Comparison of ENCODE assay signal across 13 cellular contexts in genomic region chr5:31193026-31193425, GRCh38. TPM values are rescaled to one million over a fixed set of nuclear protein-coding genes. Genes with fewer than 3 reads are reported as not detected.
DNase-seq lines count a peak whose midpoint lies in the region; ATAC-seq and TF ChIP-seq lines count a peak whose summit lies in the region.
"Had no signal": no experiment of that assay in that cellular context is flagged by ENCODE, and none has a peak within 500 bp of the region (broad histone marks: within the 10 kb centered on the region; RNA-seq: fewer than 3 reads in every experiment).

No MANE protein-coding gene starts in this region.

- CTCF ChIA-PET in PC-3 (lab: Charles Lee), result no interaction called here
- CTCF ChIA-PET in activated CD4-positive, alpha-beta T cell treated with anti-CD3 and anti-CD28 coated beads, Interleukin-2, amount 10 ng/mL, durations not matched to agents 7 days and 5 days (lab: Charles Lee), result no interaction called here

- intact Hi-C loops in PC-3 (cut with micrococcal nuclease), result loop anchor here (10.0 kb wide), 2 partner anchors 138 to 278 kb away; no protein-coding TSS in a partner anchor

- TF ChIP-seq CTCF in PC-3 (conservative IDR thresholded peaks at IDR 0.05; ENCODE audit: low read depth, low read length) (no peak), fibroblast of the aortic adventitia (IDR thresholded peaks at IDR 0.05; ENCODE audit: insufficient read depth, low read length) (no peak), osteocyte (IDR thresholded peaks at IDR 0.05) (no peak)

- no peaks in the 10 kb centered on the region for H3K79me2 ChIP-seq in PC-3 (ENCODE audit: low read length)

- no peaks in the 10 kb centered on the region for H3K9me2 ChIP-seq in PC-3 (replicated peaks; ENCODE audit: low read length)

- no peaks in the 10 kb centered on the region for H3K9me3 Mint-ChIP-seq in osteocyte (ENCODE audit: unreplicated experiment)
- H3K9me3 Mint-ChIP-seq in activated CD4-positive, alpha-beta T cell treated with anti-CD3 and anti-CD28 coated beads, Interleukin-2, amount 10 ng/mL, durations not matched to agents 7 days and 5 days, result no peaks in the 10 kb centered on the region
- H3K9me3 Mint-ChIP-seq: CD4-positive, alpha-beta T cell had no signal

- DNase-seq in PC-3 (no peak), fibroblast of the aortic adventitia (ENCODE audit: low read depth) (no peak), osteocyte (ENCODE audit: extremely low spot score, unreplicated experiment) (no peak), midbrain (lab: John Stamatoyannopoulos, UW) (no peak), NCI-H1105 treated with DMSO at 0.1 percent for 48 hours (lab: John Stamatoyannopoulos, UW) (no peak)
- no peak for DNase-seq in activated CD4-positive, alpha-beta T cell treated with anti-CD3 and anti-CD28 coated beads, Interleukin-2, amount 10 ng/mL, durations not matched to agents 7 days and 5 days
- DNase-seq: CD4-positive, alpha-beta T cell; foreskin keratinocyte; MM.1S; stimulated activated naive CD4-positive, alpha-beta T cell had no signal

- no peaks in the 10 kb centered on the region for H3F3A ChIP-seq in PC-3 (ENCODE audit: low read length, unreplicated experiment)

- H3K4me3 Mint-ChIP-seq in osteocyte (ENCODE audit: unreplicated experiment), result peak overlapping the region; percentile 95
- no peak overlapping the region for H3K4me3 Mint-ChIP-seq in activated CD4-positive, alpha-beta T cell treated with anti-CD3 and anti-CD28 coated beads, Interleukin-2, amount 10 ng/mL, durations not matched to agents 7 days and 5 days
- H3K4me3 Mint-ChIP-seq: CD4-positive, alpha-beta T cell had no signal

- H3K9ac ChIP-seq in ES-I3 (ENCODE audit: low read depth, low read length) (peak overlapping the region; percentile 62; the same call in 1 of the 2 replicates), PC-3 (ENCODE audit: low read length) (no peak overlapping the region)

- no peak for ATAC-seq in PC-3
- no peak for ATAC-seq in GM19452 (IDR thresholded peaks at IDR 0.05; ENCODE audit: unreplicated experiment)

- H4K20me1 ChIP-seq in PC-3 (ENCODE audit: low read length), result no peaks in the 10 kb centered on the region

- H3K4me1 ChIP-seq in ES-I3 (ENCODE audit: insufficient read depth, low read length) (peaks cover 14% of the 10 kb centered on the region), PC-3 (ENCODE audit: insufficient read depth, low read length) (peaks cover 15% of the 10 kb centered on the region)
- H3K4me1 ChIP-seq: foreskin keratinocyte had no signal

- no TSS peak for BruUV-seq in PC-3 (replicated peaks; lab: Mats Ljungman, UMichigan)

- H3K36me3 ChIP-seq in ES-I3 (ENCODE audit: insufficient read depth, low read length), result no peaks in the 10 kb centered on the region
- H3K36me3 ChIP-seq in PC-3 (ENCODE audit: low read depth, low read length), result no peaks in the 10 kb centered on the region

- H3K9me3 ChIP-seq in ES-I3 (ENCODE audit: control insufficient read depth, insufficient read depth, low read length), result no peaks in the 10 kb centered on the region
- no peaks in the 10 kb centered on the region for H3K9me3 ChIP-seq in PC-3 (ENCODE audit: low read length)

- H3K4me1 Mint-ChIP-seq in osteocyte (ENCODE audit: unreplicated experiment), result peaks cover 30% of the 10 kb centered on the region
- H3K4me1 Mint-ChIP-seq in activated CD4-positive, alpha-beta T cell treated with anti-CD3 and anti-CD28 coated beads, Interleukin-2, amount 10 ng/mL, durations not matched to agents 7 days and 5 days, result peaks cover 3% of the 10 kb centered on the region

- H3K4me3 ChIP-seq in PC-3 (ENCODE audit: low read length), result peak overlapping the region; percentile 72
- H3K4me3 ChIP-seq in fibroblast of the aortic adventitia (ENCODE audit: low read depth, low read length), result peak overlapping the region; percentile 84

- POLR2A ChIA-PET in PC-3 (lab: Charles Lee; ENCODE audit: unreplicated experiment), result no interaction called here
- POLR2A ChIA-PET in activated CD4-positive, alpha-beta T cell treated with anti-CD3 and anti-CD28 coated beads, Interleukin-2, amount 10 ng/mL, durations not matched to agents 7 days and 5 days (lab: Charles Lee), result no interaction called here

- peaks cover 36% of the 10 kb centered on the region for H3K36me3 Mint-ChIP-seq in osteocyte (ENCODE audit: unreplicated experiment)
- H3K36me3 Mint-ChIP-seq in activated CD4-positive, alpha-beta T cell treated with anti-CD3 and anti-CD28 coated beads, Interleukin-2, amount 10 ng/mL, durations not matched to agents 7 days and 5 days (ENCODE audit: low read depth), result peaks cover 2% of the 10 kb centered on the region

- peak overlapping the region; percentile 86 for H2AFZ ChIP-seq in PC-3 (ENCODE audit: low read length)

- no peak overlapping the region for H3K27ac ChIP-seq in PC-3 (ENCODE audit: low read length)
- H3K27ac ChIP-seq: foreskin keratinocyte had no signal

- H3K27me3 ChIP-seq in PC-3 (ENCODE audit: low read length), result peaks cover 49% of the 10 kb centered on the region

- no peaks in the 10 kb centered on the region for H3K27me3 Mint-ChIP-seq in osteocyte (ENCODE audit: unreplicated experiment)
- H3K27me3 Mint-ChIP-seq in activated CD4-positive, alpha-beta T cell treated with anti-CD3 and anti-CD28 coated beads, Interleukin-2, amount 10 ng/mL, durations not matched to agents 7 days and 5 days, result peaks cover 43% of the 10 kb centered on the region

- H3K4me2 ChIP-seq in PC-3 (ENCODE audit: low read length), result peak overlapping the region; percentile 94

- peak overlapping the region; percentile 95 for H3K27ac Mint-ChIP-seq in osteocyte (ENCODE audit: unreplicated experiment)
- no peak overlapping the region for H3K27ac Mint-ChIP-seq in activated CD4-positive, alpha-beta T cell treated with anti-CD3 and anti-CD28 coated beads, Interleukin-2, amount 10 ng/mL, durations not matched to agents 7 days and 5 days
- H3K27ac Mint-ChIP-seq: CD4-positive, alpha-beta T cell had no signal

RNA-seq across cellular contexts. Expression of gene CDH6, which starts 0.5 kb away (rescaled TPM):
- 1.8 and 1.9 TPM in 2 replicates for total RNA-seq in PC-3 (2014; rRNA removed)
- 7.4 and 103 TPM in 2 replicates for total RNA-seq in fibroblast of the aortic adventitia (ENCODE audit: low replicate concordance)
- total RNA-seq in osteocyte, result 791 and 792 TPM in 2 replicates
- not detected for total RNA-seq in activated CD4-positive, alpha-beta T cell treated with anti-CD3 and anti-CD28 coated beads, Interleukin-2, amount 10 ng/mL, durations not matched to agents 7 days and 5 days
- total RNA-seq: CD4-positive, alpha-beta T cell; foreskin keratinocyte; T-helper 1 cell treated with Interleukin-12 subunit alpha and Interleukin-12 subunit beta and Interleukin-4 antibody, amounts not matched to agents 30 ng/mL and 1 ng/mL, for 36 hours had no signal
